Comparison of ENCODE assay signal across 26 cellular contexts in the genomic region with DNA sequence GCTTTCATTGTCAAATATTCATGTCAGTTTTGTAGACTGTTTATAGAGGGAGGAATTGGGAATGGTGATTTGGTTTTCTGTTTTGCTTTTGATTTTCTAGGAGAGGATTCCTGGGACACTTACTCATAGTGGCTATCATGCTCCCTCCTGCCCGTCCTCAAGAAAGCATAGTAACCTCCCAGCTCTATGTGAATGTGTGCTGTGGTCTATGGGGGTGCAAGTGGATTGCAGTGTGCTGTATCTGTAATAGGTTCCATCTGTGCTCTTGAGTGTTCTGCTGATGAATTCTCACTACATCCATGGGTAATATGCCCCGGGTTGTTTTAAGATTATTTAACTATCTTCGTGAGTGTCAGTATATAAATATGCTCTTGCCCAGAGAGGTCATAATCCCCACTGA.
DNase-seq lines count a peak whose midpoint lies in the region; ATAC-seq, FAIRE-seq and TF ChIP-seq lines count a peak whose summit lies in the region.
"Had no signal": no experiment of that assay in that cellular context is flagged by ENCODE, and none has a peak within 500 bp of the region (broad histone marks: within the 10 kb centered on the region; RNA-seq: fewer than 3 reads in every experiment).

No MANE protein-coding gene starts in this region.

- no peaks in the 10 kb centered on the region for H3K27me3 Mint-ChIP-seq in activated CD4-positive, alpha-beta memory T cell treated with anti-CD3 and anti-CD28 coated beads for 36 hours
- no peaks in the 10 kb centered on the region for H3K27me3 Mint-ChIP-seq in CD14-positive monocyte (ENCODE audit: low read depth in 3 of 3)
- H3K27me3 Mint-ChIP-seq: activated naive CD4-positive, alpha-beta T cell treated with anti-CD3 and anti-CD28 coated beads, Interleukin-2, amount 10 ng/mL, durations not matched to agents 7 days and 5 days; CD4-positive, alpha-beta T cell; IgD-negative memory B cell; naive B cell; T-cell had no signal

- no peak overlapping the region for H3K4me2 ChIP-seq in IMR-90 (ENCODE audit: low read depth, low read length)

- no peak overlapping the region for H2BK5ac ChIP-seq in IMR-90 (ENCODE audit: low read depth, low read length, poor library complexity, severe bottlenecking)

- no peak overlapping the region for H3K56ac ChIP-seq in IMR-90 (ENCODE audit: extremely low read depth, insufficient read depth, low read length)

- no peak overlapping the region for H2BK120ac ChIP-seq in IMR-90 (ENCODE audit: low read depth, low read length)

- H3K36me3 Mint-ChIP-seq in activated CD4-positive, alpha-beta memory T cell treated with anti-CD3 and anti-CD28 coated beads for 36 hours: no peaks in the 10 kb centered on the region
- no peaks in the 10 kb centered on the region for H3K36me3 Mint-ChIP-seq in CD14-positive monocyte
- H3K36me3 Mint-ChIP-seq: activated naive CD4-positive, alpha-beta T cell treated with anti-CD3 and anti-CD28 coated beads, Interleukin-2, amount 10 ng/mL, durations not matched to agents 7 days and 5 days; IgD-negative memory B cell; naive B cell; T-cell had no signal

- WGBS in IMR-90 (ENCODE audit: extremely low coverage in 2 of 2, insufficient read length in 1 of 2), 2 experiments: no CpG with 5 or more reads among the region's 3 CpGs
- WGBS in lung, 2 donors: 42 to 43% methylated on average over 3 of the region's 3 CpGs
- 13 to 17% methylated on average over 3 of the region's 3 CpGs for WGBS in pancreas, 2 donors

- peak; percentile 94 for ATAC-seq in IMR-90 (ENCODE audit: low read depth)
- peak; percentile 45 for ATAC-seq in lung (ENCODE audit: insufficient read depth, low FRiP score)
- ATAC-seq in pancreas: no peak
- ATAC-seq: T-cell, upper lobe of right lung had no signal

- no peaks in the 10 kb centered on the region for H3K36me3 ChIP-seq in IMR-90 (ENCODE audit: control insufficient read depth, insufficient read depth, low read length)
- no peaks in the 10 kb centered on the region for H3K36me3 ChIP-seq in lung (ENCODE audit: control insufficient read depth in 2 of 2, insufficient read depth in 2 of 2, low read length in 2 of 2)
- H3K36me3 ChIP-seq in pancreas: no peaks in the 10 kb centered on the region
- H3K36me3 ChIP-seq: ascending aorta, right atrium auricular region, upper lobe of right lung had no signal

- DNase-seq in AG09309 (ENCODE audit: low read depth) (peak; percentile 52), IMR-90 (peak; percentile 77), astrocyte of the spinal cord (ENCODE audit: low read depth, low spot score) (peak; percentile 45), lung (ENCODE audit: low spot score) (no peak), pancreas (no peak), CD14-positive monocyte (ENCODE audit: low spot score) (no peak), AG20443 (ENCODE audit: low spot score) (no peak)
- no peak for DNase-seq in activated CD4-positive, alpha-beta memory T cell treated with anti-CD3 and anti-CD28 coated beads for 36 hours
- DNase-seq: ACHN; activated CD4-positive, alpha-beta T cell treated with anti-CD3 and anti-CD28 coated beads for 4 hours; activated naive CD4-positive, alpha-beta T cell treated with anti-CD3 and anti-CD28 coated beads, Interleukin-2, amount 10 ng/mL, durations not matched to agents 7 days and 5 days; activated T-cell treated with anti-CD3 and anti-CD28 coated beads, Interleukin-2, amount 50 U/mL, for 48 hours; CD4-positive, alpha-beta T cell; erythroblast; H7; naive B cell; NCI-H1417 treated with DMSO at 0.1 percent for 48 hours; NCI-H774; SHP77 treated with DMSO at 0.1 percent for 48 hours; stimulated activated CD4-positive, alpha-beta T cell treated with anti-CD3 and anti-CD28 coated beads, Interleukin-12 subunit alpha, Interleukin-12 subunit beta, amount 100 ng/mL, for 4 hours; T-cell; upper lobe of right lung had no signal

- H2BK20ac ChIP-seq in IMR-90 (ENCODE audit: low read depth, low read length): no peak overlapping the region

- TF ChIP-seq POLR2A in IMR-90 (IDR thresholded peaks at IDR 0.05; ENCODE audit: low read depth, low read length): no peak

- intact Hi-C loops in IMR-90 (cut with micrococcal nuclease) (no loop called here), pancreas (cut with DNase I) (no loop called here), CD14-positive monocyte (cut with micrococcal nuclease) (no loop called here)
- intact Hi-C loops in activated CD4-positive, alpha-beta memory T cell treated with anti-CD3 and anti-CD28 coated beads for 36 hours (cut with micrococcal nuclease): no loop called here

- no peaks in the 10 kb centered on the region for H3K9me1 ChIP-seq in IMR-90 (ENCODE audit: insufficient read depth, low read length)

- BruUV-seq in IMR-90 (replicated peaks; lab: Mats Ljungman, UMichigan): no TSS peak

- no peak for FAIRE-seq in pancreas (lab: Jason Lieb, UNC)
- FAIRE-seq: G401.6 had no signal

- H3K4me1 ChIP-seq in IMR-90 (ENCODE audit: control insufficient read depth, insufficient read depth, low read length): peaks cover 2% of the 10 kb centered on the region; the same call in 1 of the 2 replicates
- no peaks in the 10 kb centered on the region for H3K4me1 ChIP-seq in lung (ENCODE audit: control insufficient read depth in 2 of 2, insufficient read depth in 2 of 2, low read length in 2 of 2)
- no peaks in the 10 kb centered on the region for H3K4me1 ChIP-seq in pancreas
- H3K4me1 ChIP-seq: ascending aorta, right atrium auricular region, upper lobe of right lung had no signal

- no peak overlapping the region for H2BK15ac ChIP-seq in IMR-90 (ENCODE audit: low read depth, low read length)

- no peak overlapping the region for H3K9ac ChIP-seq in IMR-90 (ENCODE audit: low read depth, low read length)

- H3K4me1 Mint-ChIP-seq in activated CD4-positive, alpha-beta memory T cell treated with anti-CD3 and anti-CD28 coated beads for 36 hours (ENCODE audit: low read depth): no peaks in the 10 kb centered on the region
- H3K4me1 Mint-ChIP-seq in CD14-positive monocyte: no peaks in the 10 kb centered on the region
- H3K4me1 Mint-ChIP-seq: activated naive CD4-positive, alpha-beta T cell treated with anti-CD3 and anti-CD28 coated beads, Interleukin-2, amount 10 ng/mL, durations not matched to agents 7 days and 5 days; IgD-negative memory B cell; naive B cell; T-cell had no signal

- no peak overlapping the region for H3K27ac Mint-ChIP-seq in activated CD4-positive, alpha-beta memory T cell treated with anti-CD3 and anti-CD28 coated beads for 36 hours
- H3K27ac Mint-ChIP-seq in CD14-positive monocyte: no peak overlapping the region
- H3K27ac Mint-ChIP-seq: activated naive CD4-positive, alpha-beta T cell treated with anti-CD3 and anti-CD28 coated beads, Interleukin-2, amount 10 ng/mL, durations not matched to agents 7 days and 5 days; CD4-positive, alpha-beta T cell; IgD-negative memory B cell; naive B cell; T-cell had no signal

- H3K23ac ChIP-seq in IMR-90 (ENCODE audit: low read depth, low read length): no peak overlapping the region

- H3K4ac ChIP-seq in IMR-90 (ENCODE audit: low read depth, low read length): no peak overlapping the region

- H4K91ac ChIP-seq in IMR-90 (ENCODE audit: insufficient read depth, low read depth, low read length): no peak overlapping the region

- CTCF ChIA-PET in IMR-90 (lab: Yijun Ruan, JAX): interaction anchor here (0.7 kb wide), 1 partner anchor 27 kb away, joined by 3 read pairs; no protein-coding TSS in a partner anchor
- CTCF ChIA-PET in activated CD4-positive, alpha-beta memory T cell treated with anti-CD3 and anti-CD28 coated beads for 36 hours (lab: Charles Lee): no interaction called here

- no peaks in the 10 kb centered on the region for H3K79me1 ChIP-seq in IMR-90 (ENCODE audit: low read depth in 1 of 2, low read length in 2 of 2)

- no peaks in the 10 kb centered on the region for H3K9me3 ChIP-seq in IMR-90 (ENCODE audit: control insufficient read depth, insufficient read depth, low read length)
- no peaks in the 10 kb centered on the region for H3K9me3 ChIP-seq in lung (ENCODE audit: control insufficient read depth in 2 of 2, insufficient read depth in 1 of 2, low read length in 1 of 2)
- peaks cover 0 to 4% (median 0%) of the 10 kb centered on the region in 4 donors for H3K9me3 ChIP-seq in pancreas
- H3K9me3 ChIP-seq: ascending aorta, right atrium auricular region, upper lobe of right lung had no signal

- H2AFZ ChIP-seq in IMR-90 (replicated peaks; ENCODE audit: low read length, poor library complexity): no peak overlapping the region

- POLR2A ChIA-PET in IMR-90 (lab: Charles Lee; ENCODE audit: unreplicated experiment): no interaction called here
- POLR2A ChIA-PET in activated CD4-positive, alpha-beta memory T cell treated with anti-CD3 and anti-CD28 coated beads for 36 hours (lab: Charles Lee): no interaction called here

- no peak overlapping the region for H3K14ac ChIP-seq in IMR-90 (replicated peaks; ENCODE audit: low read depth, low read length)

- H4K5ac ChIP-seq in IMR-90 (ENCODE audit: low read depth, low read length): no peak overlapping the region

- H3K4me3 Mint-ChIP-seq in activated CD4-positive, alpha-beta memory T cell treated with anti-CD3 and anti-CD28 coated beads for 36 hours: no peak overlapping the region
- H3K4me3 Mint-ChIP-seq in CD14-positive monocyte: no peak overlapping the region
- H3K4me3 Mint-ChIP-seq: activated naive CD4-positive, alpha-beta T cell treated with anti-CD3 and anti-CD28 coated beads, Interleukin-2, amount 10 ng/mL, durations not matched to agents 7 days and 5 days; CD4-positive, alpha-beta T cell; IgD-negative memory B cell; naive B cell; T-cell had no signal

- no peak overlapping the region for H2AK9ac ChIP-seq in IMR-90 (replicated peaks; ENCODE audit: low read depth, low read length, poor library complexity)

- H3K9me3 Mint-ChIP-seq in activated CD4-positive, alpha-beta memory T cell treated with anti-CD3 and anti-CD28 coated beads for 36 hours: peaks cover 5% of the 10 kb centered on the region
- peaks cover 0 to 6% (median 0%) of the 10 kb centered on the region in 7 donors for H3K9me3 Mint-ChIP-seq in CD14-positive monocyte

- H3K27me3 ChIP-seq in IMR-90 (ENCODE audit: control insufficient read depth, insufficient read depth, low read length) (0 out of 2 replicates have a peak, but pooled peaks cover 1% of the 10 kb centered on the region), lung (ENCODE audit: control insufficient read depth, insufficient read depth) (no peaks in the 10 kb centered on the region), pancreas (peaks cover 0 to under 1% (median 0%) of the 10 kb centered on the region in 4 donors)
- H3K27me3 ChIP-seq: ascending aorta, right atrium auricular region, upper lobe of right lung had no signal

- H4K20me1 ChIP-seq in IMR-90 (ENCODE audit: insufficient read depth, low read length): no peaks in the 10 kb centered on the region

- in situ Hi-C loops in IMR-90 (cut with MboI; ENCODE audit: low sequenced_read_pairs) (no loop called here), astrocyte of the spinal cord (cut with HindIII; ENCODE audit: low sequenced_read_pairs) (no loop called here)

- TF ChIP-seq RAD21 in IMR-90 (IDR thresholded peaks at IDR 0.05; ENCODE audit: low read length): no peak

- TF ChIP-seq CTCF in AG09309 (IDR thresholded peaks at IDR 0.05; ENCODE audit: control insufficient read depth, insufficient read depth, low read depth, low read length, missing control alignments) (no peak), IMR-90 (conservative IDR thresholded peaks at IDR 0.05; ENCODE audit: low read depth, low read length) (no peak), astrocyte of the spinal cord (IDR thresholded peaks at IDR 0.05; ENCODE audit: low read depth, low read length) (no peak), lung (IDR thresholded peaks at IDR 0.05; ENCODE audit: control extremely low read depth, extremely low read depth) (no peak), pancreas (IDR thresholded peaks at IDR 0.05) (no peak), CD14-positive monocyte (IDR thresholded peaks at IDR 0.05) (no peak)

- H2AK5ac ChIP-seq in IMR-90 (ENCODE audit: low read depth, low read length): no peak overlapping the region

- H3K4me3 ChIP-seq in AG09309 (ENCODE audit: control insufficient read depth, low read depth, low read length) (no peak overlapping the region), IMR-90 (ENCODE audit: insufficient read depth, low read depth, low read length) (no peak overlapping the region), astrocyte of the spinal cord (ENCODE audit: low read depth, low read length) (no peak overlapping the region), lung (no peak overlapping the region), pancreas (no peak overlapping the region)
- H3K4me3 ChIP-seq: ascending aorta, right atrium auricular region, upper lobe of right lung had no signal

- dilution Hi-C loops in IMR-90 (cut with HindIII; ENCODE audit: low sequenced_read_pairs, unreplicated experiment): no loop called here

- H3K27ac ChIP-seq in IMR-90 (ENCODE audit: insufficient read depth, low read length): no peak overlapping the region
- no peak overlapping the region for H3K27ac ChIP-seq in lung (ENCODE audit: low read depth in 1 of 2, low read length in 1 of 2)
- no peak overlapping the region for H3K27ac ChIP-seq in pancreas
- H3K27ac ChIP-seq: ascending aorta, right atrium auricular region, upper lobe of right lung had no signal

- no peak overlapping the region for H4K8ac ChIP-seq in IMR-90 (ENCODE audit: low read depth in 2 of 2, low read length in 2 of 2)

- H3K18ac ChIP-seq in IMR-90 (ENCODE audit: low read depth, low read length): no peak overlapping the region

Comparison
In these comparisons a context has a peak if more than half of its experiments do, and no peak if none do; other contexts are left out.
1. DNase-seq: peak in AG09309 (single experiment), IMR-90 (single experiment) and astrocyte of the spinal cord (single experiment); none in lung (single experiment), activated CD4-positive, alpha-beta memory T cell treated with anti-CD3 and anti-CD28 coated beads for 36 hours (single experiment), pancreas (0 of 6), CD14-positive monocyte (single experiment) and AG20443 (single experiment).
2. ATAC-seq: peak in IMR-90 (single experiment) and lung (single experiment); none in pancreas (0 of 4).